In genomic region chr12:42707312-42707711, GRCh38 we compare ENCODE assay signal across 25 cellular contexts.
"Had no signal": no experiment of that assay in that cellular context is flagged by ENCODE, and none has a peak within 500 bp of the region (broad histone marks: within the 10 kb centered on the region; RNA-seq: fewer than 3 reads in every experiment).

No MANE protein-coding gene starts in this region.

- H3K27ac ChIP-seq: body of pancreas, epithelial cell of prostate had no signal

- H3K36me3 ChIP-seq: esophagus squamous epithelium, gastroesophageal sphincter, heart right ventricle had no signal

- H3K9me3 Mint-ChIP-seq: activated CD8-positive, alpha-beta T cell treated with anti-CD3 and anti-CD28 coated beads for 36 hours had no signal

- ATAC-seq: activated CD8-positive, alpha-beta T cell treated with anti-CD3 and anti-CD28 coated beads for 36 hours; activated T-cell treated with anti-CD3 and anti-CD28 coated beads, Interleukin-2, amount 50 U/mL, for 4 hours; activated T-helper 17 cell treated with anti-CD3 and anti-CD28 coated beads, Interleukin-2, amount 50 U/mL, for 72 hours; body of pancreas; gastroesophageal sphincter; heart right ventricle; T-helper 17 cell had no signal

- H3K27me3 ChIP-seq: body of pancreas, esophagus squamous epithelium, gastroesophageal sphincter, heart right ventricle had no signal

- H3K4me3 Mint-ChIP-seq: activated CD8-positive, alpha-beta T cell treated with anti-CD3 and anti-CD28 coated beads for 36 hours; activated naive CD8-positive, alpha-beta T cell; activated T-cell treated with anti-CD3 and anti-CD28 coated beads, Interleukin-2, amount 50 U/mL, for 4 hours; activated T-helper 17 cell treated with anti-CD3 and anti-CD28 coated beads, Interleukin-2, amount 50 U/mL, for 72 hours; T-helper 17 cell had no signal

- H3K9me3 ChIP-seq: body of pancreas, esophagus squamous epithelium, gastroesophageal sphincter had no signal

- H3K4me3 ChIP-seq: body of pancreas, esophagus squamous epithelium, gastroesophageal sphincter, heart right ventricle had no signal

- H3K4me1 ChIP-seq: body of pancreas, esophagus squamous epithelium had no signal

- H3K4me1 Mint-ChIP-seq: activated T-helper 17 cell treated with anti-CD3 and anti-CD28 coated beads, Interleukin-2, amount 50 U/mL, for 72 hours; T-helper 17 cell had no signal

- H3K36me3 Mint-ChIP-seq: activated naive CD8-positive, alpha-beta T cell had no signal

- H3K27me3 Mint-ChIP-seq: activated CD8-positive, alpha-beta T cell treated with anti-CD3 and anti-CD28 coated beads for 36 hours; activated naive CD8-positive, alpha-beta T cell; activated T-helper 17 cell treated with anti-CD3 and anti-CD28 coated beads, Interleukin-2, amount 50 U/mL, for 72 hours; T-helper 17 cell had no signal

- DNase-seq: activated CD4-positive, alpha-beta T cell treated with anti-CD3 and anti-CD28 coated beads for 4 hours; activated CD4-positive, alpha-beta T cell treated with anti-CD3 and anti-CD28 coated beads, Interleukin-2, amount 50 U/mL, for 1 hour; activated CD4-positive, alpha-beta T cell treated with anti-CD3 and anti-CD28 coated beads, Interleukin-2, amount 50 U/mL, for 48 hours; activated CD4-positive, CD25-positive, alpha-beta regulatory T cell; activated CD4-positive, CD25-positive, alpha-beta regulatory T cell treated with anti-CD3 and anti-CD28 coated beads, Interleukin-2, amount 50 U/mL, for 72 hours; activated CD8-positive, alpha-beta memory T cell treated with anti-CD3 and anti-CD28 coated beads for 24 hours; activated CD8-positive, alpha-beta T cell treated with anti-CD3 and anti-CD28 coated beads for 36 hours; activated effector memory CD4-positive, alpha-beta T cell treated with Interleukin-2 at 50 U/mL for 16 hours; activated gamma-delta T cell treated with Interleukin-2 at 50 U/mL for 16 hours; activated naive CD4-positive, alpha-beta T cell treated with anti-CD3 and anti-CD28 coated beads, Interleukin-2, amount 50 U/mL, for 16 hours; activated naive CD4-positive, alpha-beta T cell treated with Interleukin-2 at 50 U/mL for 16 hours; activated T-cell treated with anti-CD3 and anti-CD28 coated beads, Interleukin-2, amount 50 U/mL, for 4 hours; amniotic stem cell; body of pancreas; cortex of kidney; effector CD8-positive, alpha-beta T cell; esophagus squamous epithelium; foreskin melanocyte; heart right ventricle; T-helper 1 cell; T-helper 17 cell had no signal

- H3K27ac Mint-ChIP-seq: activated CD8-positive, alpha-beta T cell treated with anti-CD3 and anti-CD28 coated beads for 36 hours; activated naive CD8-positive, alpha-beta T cell; activated T-helper 17 cell treated with anti-CD3 and anti-CD28 coated beads, Interleukin-2, amount 50 U/mL, for 72 hours; T-helper 17 cell had no signal
